22 cellular contexts compared by ENCODE assay signal in genomic region chr7:134874407-134874806, GRCh38.
DNase-seq lines count a peak whose midpoint lies in the region; ATAC-seq, FAIRE-seq and TF ChIP-seq lines count a peak whose summit lies in the region.
"Had no signal": no experiment of that assay in that cellular context is flagged by ENCODE, and none has a peak within 500 bp of the region (broad histone marks: within the 10 kb centered on the region; RNA-seq: fewer than 3 reads in every experiment).

No MANE protein-coding gene starts in this region.

- FAIRE-seq in astrocyte (lab: Jason Lieb, UNC) (no peak), GM12891 (lab: Jason Lieb, UNC) (no peak)
- FAIRE-seq: A549, D721Med, HepG2 had no signal

- no peak overlapping the region for H3K4me2 ChIP-seq in astrocyte (ENCODE audit: low read length)
- H3K4me2 ChIP-seq: A549, PC-9 had no signal

- peaks cover 19% of the 10 kb centered on the region for H3K36me3 Mint-ChIP-seq in astrocyte (ENCODE audit: low read depth, unreplicated experiment)
- H3K36me3 Mint-ChIP-seq in neural crest cell (ENCODE audit: low read depth): peaks cover 2% of the 10 kb centered on the region

- peak overlapping the region; percentile 16 for H3K27ac Mint-ChIP-seq in astrocyte (ENCODE audit: unreplicated experiment)
- peak overlapping the region; percentile 40 for H3K27ac Mint-ChIP-seq in neural crest cell (ENCODE audit: unreplicated experiment)
- H3K27ac Mint-ChIP-seq: CD4-positive, alpha-beta T cell had no signal

- H3K9me3 Mint-ChIP-seq in astrocyte (ENCODE audit: unreplicated experiment) (no peaks in the 10 kb centered on the region), neural crest cell (no peaks in the 10 kb centered on the region)
- H3K9me3 Mint-ChIP-seq: CD4-positive, alpha-beta T cell had no signal

- peaks cover 40% of the 10 kb centered on the region for H3K36me3 ChIP-seq in astrocyte (ENCODE audit: insufficient read depth, low read length)
- peaks cover 7 to 13% (median 8%) of the 10 kb centered on the region in 3 donors for H3K36me3 ChIP-seq in tibial artery
- H3K36me3 ChIP-seq: MG63 had no signal

- intact Hi-C loops in tibial artery (cut with DNase I; ENCODE audit: low total_unique reads) (no loop called here), sciatic nerve (cut with DNase I) (no loop called here)

- DNase-seq in EH (ENCODE audit: low read depth) (peak; percentile 33), astrocyte (ENCODE audit: low read depth) (no peak), neural crest cell (ENCODE audit: low read depth, low spot score) (no peak), tibial artery (no peak), sciatic nerve (ENCODE audit: low spot score) (no peak), GM12891 (ENCODE audit: insufficient read length, low spot score) (no peak), NCI-H1694 (lab: John Stamatoyannopoulos, UW) (no peak)
- no peak for DNase-seq in activated CD4-positive, CD25-positive, alpha-beta regulatory T cell (lab: John Stamatoyannopoulos, UW)
- DNase-seq: CD4-positive, alpha-beta T cell; DMS79 treated with DMSO at 0.1 percent for 48 hours; GF-D8; H7; MG63; NCI-H1092 treated with DMSO at 0.1 percent for 48 hours; NCI-H187; NCI-H2171; NCI-H774; PC-9 had no signal

- H3K4me3 ChIP-seq in astrocyte (ENCODE audit: insufficient read depth, low read depth, low read length) (no peak overlapping the region), tibial artery (no peak overlapping the region)
- H3K4me3 ChIP-seq: A549, MG63, PC-9 had no signal

- no peak for ATAC-seq in sciatic nerve
- ATAC-seq: A549, HepG2, Right ventricle myocardium inferior had no signal

- H3K27ac ChIP-seq in astrocyte (ENCODE audit: low read depth, low read length) (no peak overlapping the region), tibial artery (peak overlapping the region; percentile 57 to 58)
- H3K27ac ChIP-seq: PC-9 had no signal

- H3K27me3 ChIP-seq in astrocyte (ENCODE audit: insufficient read depth, low read length) (no peaks in the 10 kb centered on the region), tibial artery (no peaks in the 10 kb centered on the region)
- H3K27me3 ChIP-seq: MG63 had no signal

- TF ChIP-seq CTCF in astrocyte (IDR thresholded peaks at IDR 0.05; ENCODE audit: insufficient read depth, low read depth, low read length): no peak
- no peak for TF ChIP-seq CTCF in neural crest cell (conservative IDR thresholded peaks at IDR 0.05)
- no peak for TF ChIP-seq CTCF in tibial artery (IDR thresholded peaks at IDR 0.05)

- peaks cover 49% of the 10 kb centered on the region for H3K4me1 Mint-ChIP-seq in astrocyte (ENCODE audit: low read depth, unreplicated experiment)
- H3K4me1 Mint-ChIP-seq in neural crest cell: peaks cover 27% of the 10 kb centered on the region

- H3K4me3 Mint-ChIP-seq in astrocyte (ENCODE audit: unreplicated experiment) (no peak overlapping the region), neural crest cell (no peak overlapping the region)
- H3K4me3 Mint-ChIP-seq: CD4-positive, alpha-beta T cell had no signal

- H3K27me3 Mint-ChIP-seq in astrocyte (ENCODE audit: low read depth, unreplicated experiment) (no peaks in the 10 kb centered on the region), neural crest cell (ENCODE audit: low read depth) (no peaks in the 10 kb centered on the region)
- H3K27me3 Mint-ChIP-seq: CD4-positive, alpha-beta T cell had no signal

- H3K9me3 ChIP-seq in astrocyte (ENCODE audit: insufficient read depth, low read depth, low read length): no peaks in the 10 kb centered on the region
- no peaks in the 10 kb centered on the region for H3K9me3 ChIP-seq in tibial artery
- H3K9me3 ChIP-seq: A549, MG63 had no signal

- peaks cover 95% of the 10 kb centered on the region for H3K79me2 ChIP-seq in astrocyte (ENCODE audit: insufficient read depth, low read length)

- no peak overlapping the region for H2AFZ ChIP-seq in astrocyte (ENCODE audit: low read depth, low read length)
- H2AFZ ChIP-seq: PC-9 had no signal

- H3K4me1 ChIP-seq in astrocyte (ENCODE audit: insufficient read depth, low read length) (peaks cover 22% of the 10 kb centered on the region), tibial artery (peaks cover 0 to 100% (median 49%) of the 10 kb centered on the region in 4 donors)

- no peak overlapping the region for H3K9ac ChIP-seq in astrocyte (ENCODE audit: low read length)

- H4K20me1 ChIP-seq in astrocyte (ENCODE audit: insufficient read depth, low read length): peaks cover 87% of the 10 kb centered on the region

- no peak for TF ChIP-seq POLR2A in GM12891 (IDR thresholded peaks at IDR 0.05; ENCODE audit: low read depth, low read length)

TF ChIP-seq in GM12891, 5 proteins besides CTCF, POLR2A, EP300 and RAD21:
- TF ChIP-seq SPI1 (IDR thresholded peaks at IDR 0.05; ENCODE audit: low read depth, low read length): no peak
- no peak for TF ChIP-seq PAX5 (IDR thresholded peaks at IDR 0.05; ENCODE audit: insufficient read depth, low read length, severe bottlenecking)
- TF ChIP-seq POU2F2 (IDR thresholded peaks at IDR 0.05; ENCODE audit: low read depth, low read length): no peak
- TF ChIP-seq POLR2AphosphoS5 (IDR thresholded peaks at IDR 0.05; ENCODE audit: low read depth, low read length): no peak
- no peak for TF ChIP-seq TAF1 (IDR thresholded peaks at IDR 0.05; ENCODE audit: low read depth, low read length)
